In the genomic region with DNA sequence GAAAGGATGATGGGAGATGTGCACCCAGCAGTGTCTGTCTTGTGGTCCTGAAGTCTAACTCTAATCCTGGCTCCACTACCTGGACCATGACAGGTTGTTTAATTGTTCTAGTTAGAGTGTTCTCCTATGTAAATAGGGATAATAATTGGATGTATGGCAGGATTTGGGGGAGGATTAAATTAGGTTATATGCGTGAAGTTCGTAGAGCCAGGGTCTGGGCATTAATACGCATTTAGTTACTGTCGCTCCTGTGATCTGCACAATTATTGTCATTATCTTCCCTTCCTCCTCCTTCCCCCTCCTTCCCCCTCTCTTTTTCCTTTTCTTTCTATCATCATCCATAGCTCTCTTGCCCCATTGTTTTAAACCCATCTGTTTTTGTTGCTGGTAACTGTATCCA, we compare ENCODE assay signal across 19 cellular contexts.
DNase-seq lines count a peak whose midpoint lies in the region; TF ChIP-seq lines count a peak whose summit lies in the region.
"Had no signal": no experiment of that assay in that cellular context is flagged by ENCODE, and none has a peak within 500 bp of the region (broad histone marks: within the 10 kb centered on the region; RNA-seq: fewer than 3 reads in every experiment).

No MANE protein-coding gene starts in this region.

- H3K4me3 Mint-ChIP-seq in endodermal cell (no peak overlapping the region), nephron progenitor cell (no peak overlapping the region), neural progenitor cell (no peak overlapping the region)
- H3K4me3 Mint-ChIP-seq: B cell; CD4-positive, alpha-beta T cell; CD8-positive, alpha-beta T cell had no signal

- H3K79me1 ChIP-seq in mesenchymal stem cell (replicated peaks; ENCODE audit: low read length, poor library complexity, severe bottlenecking), result peaks cover 5% of the 10 kb centered on the region

- DNase-seq in endodermal cell (no peak), mesenchymal stem cell (no peak), nephron progenitor cell (no peak), cerebellar cortex (ENCODE audit: low spot score) (no peak), AML-193 (lab: John Stamatoyannopoulos, UW) (no peak), neural progenitor cell (ENCODE audit: low spot score) (no peak)
- DNase-seq in activated CD4-positive, alpha-beta T cell treated with anti-CD3 and anti-CD28 coated beads, Interleukin-2, amount 50 U/mL, for 48 hours, result no peak
- DNase-seq: 8988T; ACHN; Caco-2; Calu3; CD4-positive, alpha-beta T cell; CD8-positive, alpha-beta T cell; DMS79 treated with DMSO at 0.1 percent for 48 hours; GF-D8 had no signal

- H4K8ac ChIP-seq in mesenchymal stem cell (ENCODE audit: low read length), result no peak overlapping the region

- H2AFZ ChIP-seq in Loucy (ENCODE audit: low read length), result no peak overlapping the region
- H2AFZ ChIP-seq in mesenchymal stem cell (ENCODE audit: low read depth, low read length), result no peak overlapping the region
- H2AFZ ChIP-seq in neural progenitor cell (replicated peaks), result no peak overlapping the region

- H3K9me2 ChIP-seq in Loucy (replicated peaks; ENCODE audit: low read depth, low read length), result no peaks in the 10 kb centered on the region

- H3K36me3 ChIP-seq in Loucy (ENCODE audit: insufficient read depth, low read length) (no peaks in the 10 kb centered on the region), endodermal cell (ENCODE audit: control insufficient read depth, insufficient read depth, low read length) (peaks cover 7% of the 10 kb centered on the region), mesenchymal stem cell (ENCODE audit: control insufficient read depth in 1 of 2, insufficient read depth in 2 of 2, low read depth in 1 of 2, low read length in 2 of 2) (no peaks in the 10 kb centered on the region), neural progenitor cell (no peaks in the 10 kb centered on the region)
- H3K36me3 ChIP-seq: BLaER1 treated with 17β-estradiol and CSF1 and Interleukin-3, amounts not matched to agents 10 nM and 100 nM had no signal

- H3F3A ChIP-seq in Loucy (ENCODE audit: low read depth) (peaks cover 5% of the 10 kb centered on the region), neural progenitor cell (ENCODE audit: low read depth) (no peaks in the 10 kb centered on the region)

- no peaks in the 10 kb centered on the region for H3K9me3 ChIP-seq in Loucy (ENCODE audit: insufficient read depth, low read depth, low read length)
- H3K9me3 ChIP-seq in endodermal cell (ENCODE audit: control insufficient read depth, low read length), result no peaks in the 10 kb centered on the region
- H3K9me3 ChIP-seq in mesenchymal stem cell (ENCODE audit: control insufficient read depth, low read length), result no peaks in the 10 kb centered on the region
- H3K9me3 ChIP-seq in neural progenitor cell (ENCODE audit: low read depth), result no peaks in the 10 kb centered on the region
- H3K9me3 ChIP-seq: BLaER1 treated with 17β-estradiol and CSF1 and Interleukin-3, amounts not matched to agents 10 nM and 100 nM; Caco-2 had no signal

- H3K4me3 ChIP-seq in Loucy (ENCODE audit: low read length, poor library complexity, severe bottlenecking) (peak overlapping the region; percentile 72), endodermal cell (ENCODE audit: low read length) (peak overlapping the region; percentile 80), mesenchymal stem cell (ENCODE audit: insufficient read depth in 1 of 2, low read depth in 1 of 2, low read length in 2 of 2) (no peak overlapping the region), neural progenitor cell (no peak overlapping the region)
- H3K4me3 ChIP-seq: BLaER1 treated with 17β-estradiol and CSF1 and Interleukin-3, amounts not matched to agents 10 nM and 100 nM had no signal

- peaks cover 21% of the 10 kb centered on the region for H3K79me2 ChIP-seq in Loucy (ENCODE audit: insufficient read depth, low read length)
- no peaks in the 10 kb centered on the region for H3K79me2 ChIP-seq in neural progenitor cell (ENCODE audit: low read depth)

- H4K20me1 ChIP-seq in Loucy (ENCODE audit: insufficient read depth, low read length, poor library complexity, severe bottlenecking) (no peaks in the 10 kb centered on the region), neural progenitor cell (ENCODE audit: low read depth) (no peaks in the 10 kb centered on the region)
- H4K20me1 ChIP-seq: BLaER1 treated with 17β-estradiol and CSF1 and Interleukin-3, amounts not matched to agents 10 nM and 100 nM had no signal

- H2BK120ac ChIP-seq in mesenchymal stem cell (ENCODE audit: low read depth, low read length), result no peak overlapping the region

- H2AK5ac ChIP-seq in mesenchymal stem cell (ENCODE audit: low read length, severe bottlenecking), result peak overlapping the region; percentile 74

- peak overlapping the region in 1 of 2 experiments; percentile 50 for H3K18ac ChIP-seq in mesenchymal stem cell (ENCODE audit: low read depth in 1 of 2, low read length in 2 of 2)

- peak overlapping the region; percentile 93 for H3K4me2 ChIP-seq in Loucy (ENCODE audit: low read depth, low read length, poor library complexity, severe bottlenecking)
- H3K4me2 ChIP-seq in mesenchymal stem cell (ENCODE audit: low read length, poor library complexity, severe bottlenecking), result no peak overlapping the region
- H3K4me2 ChIP-seq in neural progenitor cell, result no peak overlapping the region

- H3K27ac ChIP-seq in endodermal cell (ENCODE audit: low read depth, low read length), result no peak overlapping the region
- peak overlapping the region; percentile 95 for H3K27ac ChIP-seq in mesenchymal stem cell (ENCODE audit: low read length, poor library complexity, severe bottlenecking)
- no peak overlapping the region for H3K27ac ChIP-seq in neural progenitor cell
- H3K27ac ChIP-seq: BLaER1 treated with 17β-estradiol and CSF1 and Interleukin-3, amounts not matched to agents 10 nM and 100 nM; C4-2B had no signal

- H3K27me3 ChIP-seq in Loucy (ENCODE audit: insufficient read depth, low read length, poor library complexity, severe bottlenecking), result no peaks in the 10 kb centered on the region
- H3K27me3 ChIP-seq in endodermal cell (ENCODE audit: control insufficient read depth, insufficient read depth, low read length, poor library complexity, severe bottlenecking), result no peaks in the 10 kb centered on the region
- no peaks in the 10 kb centered on the region for H3K27me3 ChIP-seq in mesenchymal stem cell (ENCODE audit: control insufficient read depth in 1 of 2, insufficient read depth in 1 of 2, low read length in 2 of 2)
- H3K27me3 ChIP-seq in neural progenitor cell, result no peaks in the 10 kb centered on the region
- H3K27me3 ChIP-seq: BLaER1 treated with 17β-estradiol and CSF1 and Interleukin-3, amounts not matched to agents 10 nM and 100 nM had no signal

- no peaks in the 10 kb centered on the region for H3K36me3 Mint-ChIP-seq in endodermal cell (ENCODE audit: low read depth)
- peaks cover 9% of the 10 kb centered on the region for H3K36me3 Mint-ChIP-seq in nephron progenitor cell (ENCODE audit: low read depth)
- no peaks in the 10 kb centered on the region for H3K36me3 Mint-ChIP-seq in neural progenitor cell

- H2BK12ac ChIP-seq in mesenchymal stem cell (ENCODE audit: low read length in 2 of 2), result peak overlapping the region in 1 of 2 experiments; percentile 61

- H4K91ac ChIP-seq in mesenchymal stem cell (ENCODE audit: low read length), result no peak overlapping the region

- no peak overlapping the region for H2BK5ac ChIP-seq in mesenchymal stem cell (ENCODE audit: low read depth, low read length, poor library complexity, severe bottlenecking)

- peaks cover 53% of the 10 kb centered on the region for H3K4me1 ChIP-seq in Loucy (ENCODE audit: insufficient read depth, low read length, poor library complexity, severe bottlenecking)
- H3K4me1 ChIP-seq in endodermal cell (ENCODE audit: control insufficient read depth, insufficient read depth, low read length), result peaks cover 20% of the 10 kb centered on the region
- H3K4me1 ChIP-seq in mesenchymal stem cell (ENCODE audit: control insufficient read depth, insufficient read depth, low read depth, low read length), result peaks cover 14% of the 10 kb centered on the region
- peaks cover 35% of the 10 kb centered on the region for H3K4me1 ChIP-seq in neural progenitor cell

- peaks cover 69% of the 10 kb centered on the region for H3K4me1 Mint-ChIP-seq in endodermal cell
- peaks cover 69% of the 10 kb centered on the region for H3K4me1 Mint-ChIP-seq in nephron progenitor cell
- peaks cover 34% of the 10 kb centered on the region for H3K4me1 Mint-ChIP-seq in neural progenitor cell

- H3K27me3 Mint-ChIP-seq in endodermal cell (ENCODE audit: insufficient read depth), result peaks cover 13% of the 10 kb centered on the region
- H3K27me3 Mint-ChIP-seq in nephron progenitor cell (ENCODE audit: low read depth, poor library complexity), result peaks cover 4% of the 10 kb centered on the region
- H3K27me3 Mint-ChIP-seq in neural progenitor cell (ENCODE audit: insufficient read depth, low read depth), result peaks cover 3% of the 10 kb centered on the region
- H3K27me3 Mint-ChIP-seq: B cell; CD4-positive, alpha-beta T cell had no signal

- H2BK15ac ChIP-seq in mesenchymal stem cell (ENCODE audit: low read depth, poor library complexity, severe bottlenecking), result no peak overlapping the region

- H3K23ac ChIP-seq in mesenchymal stem cell (ENCODE audit: low read length in 2 of 2), result no peak overlapping the region

- H3K4ac ChIP-seq in mesenchymal stem cell (ENCODE audit: low read depth in 1 of 2, low read length in 2 of 2), result no peak overlapping the region

- H3K14ac ChIP-seq in mesenchymal stem cell (ENCODE audit: low read length in 2 of 2), result no peak overlapping the region

- H3K9me3 Mint-ChIP-seq in endodermal cell (no peaks in the 10 kb centered on the region), nephron progenitor cell (no peaks in the 10 kb centered on the region), neural progenitor cell (no peaks in the 10 kb centered on the region)
- H3K9me3 Mint-ChIP-seq: CD4-positive, alpha-beta T cell; CD8-positive, alpha-beta T cell had no signal

- 93 to 94% methylated on average over 4 of the region's 4 CpGs for WGBS in endodermal cell (ENCODE audit: insufficient coverage in 1 of 2, insufficient read length in 1 of 2), 2 experiments
- 100% methylated on average over 4 of the region's 4 CpGs for WGBS in mesenchymal stem cell

- H3K9ac ChIP-seq in Loucy (ENCODE audit: low read depth, low read length, poor library complexity, severe bottlenecking) (peak overlapping the region; percentile 80), endodermal cell (ENCODE audit: extremely low read depth, low read length, poor library complexity, severe bottlenecking) (peak overlapping the region; percentile 19), mesenchymal stem cell (ENCODE audit: low read length) (no peak overlapping the region), neural progenitor cell (no peak overlapping the region)
- H3K9ac ChIP-seq: BLaER1 treated with 17β-estradiol and CSF1 and Interleukin-3, amounts not matched to agents 10 nM and 100 nM had no signal

- TF ChIP-seq CTCF in Loucy (conservative IDR thresholded peaks at IDR 0.05; ENCODE audit: low read length) (no peak), endodermal cell (conservative IDR thresholded peaks at IDR 0.05) (no peak), nephron progenitor cell (IDR thresholded peaks at IDR 0.05) (no peak), neural progenitor cell (IDR thresholded peaks at IDR 0.05) (no peak)

- no peak overlapping the region for H3K27ac Mint-ChIP-seq in endodermal cell
- H3K27ac Mint-ChIP-seq in nephron progenitor cell, result peak overlapping the region; percentile 95
- no peak overlapping the region for H3K27ac Mint-ChIP-seq in neural progenitor cell
- H3K27ac Mint-ChIP-seq: B cell; CD4-positive, alpha-beta T cell; CD8-positive, alpha-beta T cell had no signal

Comparison
In these comparisons a context has a peak if more than half of its experiments do, and no peak if none do; other contexts are left out.
1. H3K4me3 ChIP-seq: peak in Loucy (single experiment) and endodermal cell (single experiment); none in mesenchymal stem cell (0 of 2) and neural progenitor cell (single experiment).
2. H3K9ac ChIP-seq: peak in Loucy (single experiment) and endodermal cell (single experiment); none in mesenchymal stem cell (single experiment) and neural progenitor cell (single experiment).